8 cellular contexts compared by ENCODE assay signal in the genomic region with DNA sequence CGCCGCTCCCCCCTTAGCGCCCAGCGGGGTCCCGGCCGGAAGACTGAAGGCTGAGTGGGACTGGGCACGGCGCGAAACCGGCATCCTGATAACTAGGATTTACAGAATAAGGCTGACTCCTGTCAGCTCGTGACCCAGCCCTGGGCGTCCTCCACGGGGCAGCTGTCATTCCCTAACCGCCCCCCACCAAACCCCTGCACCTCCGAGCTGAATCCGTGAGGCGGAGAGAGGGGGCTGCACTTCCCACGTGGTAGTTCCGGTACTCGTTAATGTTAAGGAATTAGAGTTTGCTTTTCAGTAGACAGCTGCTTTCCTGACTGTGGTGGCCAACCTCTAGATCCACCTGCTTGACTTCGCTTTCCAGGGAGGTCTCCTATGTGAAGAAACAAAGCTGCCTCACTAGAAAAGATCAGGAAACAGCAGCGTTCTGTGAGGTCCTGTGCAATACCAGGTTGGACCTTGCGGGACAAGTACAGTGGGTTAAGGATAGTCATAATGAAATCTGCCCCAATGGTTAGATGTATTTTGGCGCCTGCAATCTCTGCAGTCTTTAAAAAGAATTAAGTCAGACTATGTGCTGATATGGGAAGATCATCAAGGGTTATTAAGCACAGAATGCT. TPM values are rescaled to one million over a fixed set of nuclear protein-coding genes. Genes with fewer than 3 reads are reported as not detected.
DNase-seq lines count a peak whose midpoint lies in the region; ATAC-seq and TF ChIP-seq lines count a peak whose summit lies in the region.

No MANE protein-coding gene starts in this region.

- peak overlapping the region; percentile 94 for H3K27ac Mint-ChIP-seq in CD8-positive, alpha-beta T cell
- peak overlapping the region; percentile 84 for H3K27ac Mint-ChIP-seq in mesothelial cell of epicardium

- no peaks in the 10 kb centered on the region for H3K27me3 ChIP-seq in CD8-positive, alpha-beta T cell (ENCODE audit: insufficient read depth, low read length)
- H3K27me3 ChIP-seq in dorsolateral prefrontal cortex = no peaks in the 10 kb centered on the region

- H3K4me3 ChIP-seq in CD8-positive, alpha-beta T cell (ENCODE audit: low read depth, low read length) = peak overlapping the region; percentile 83
- H3K4me3 ChIP-seq in dorsolateral prefrontal cortex = peak overlapping the region; percentile 67 to 100 (median 94)

- H3K4me1 Mint-ChIP-seq in CD8-positive, alpha-beta T cell (ENCODE audit: low read depth) = peaks cover 29% of the 10 kb centered on the region
- peaks cover 15% of the 10 kb centered on the region for H3K4me1 Mint-ChIP-seq in mesothelial cell of epicardium

- no peak for DNase-seq in CD8-positive, alpha-beta T cell
- DNase-seq in OCI-M1 (lab: John Stamatoyannopoulos, UW) = peak; percentile 67
- DNase-seq in dorsolateral prefrontal cortex = peak in 1 of 10 donors; percentile 62
- no peak for DNase-seq in mesothelial cell of epicardium (ENCODE audit: low spot score in 2 of 2, unreplicated experiment in 2 of 2)
- DNase-seq in T-helper 9 cell = no peak
- DNase-seq in NCI-H1436 treated with DMSO at 0.1 percent for 48 hours (lab: John Stamatoyannopoulos, UW) = no peak

- peaks cover 8% of the 10 kb centered on the region for H3K36me3 Mint-ChIP-seq in CD8-positive, alpha-beta T cell
- H3K36me3 Mint-ChIP-seq in mesothelial cell of epicardium = peaks cover 2% of the 10 kb centered on the region

- no peak overlapping the region for H3K4me3 Mint-ChIP-seq in CD8-positive, alpha-beta T cell
- no peak overlapping the region for H3K4me3 Mint-ChIP-seq in mesothelial cell of epicardium

- peak overlapping the region; percentile 84 for H3K27ac ChIP-seq in CD8-positive, alpha-beta T cell (ENCODE audit: low read depth, low read length)
- H3K27ac ChIP-seq in dorsolateral prefrontal cortex = peak overlapping the region; percentile 95 to 100 (median 99)

- H3K9me3 ChIP-seq in CD8-positive, alpha-beta T cell (ENCODE audit: low read length) = no peaks in the 10 kb centered on the region

- POLR2A ChIA-PET in CD8-positive, alpha-beta T cell (lab: Charles Lee) = interaction anchor here (1.3 to 3.8 kb wide), 20 partner anchors 9 to 594 kb away, joined by 3 to 67 read pairs (median 11); partner anchors contain the start of genes ACOX1, EXOC7, GALK1 and GGA3

- no peaks in the 10 kb centered on the region for H3K27me3 Mint-ChIP-seq in CD8-positive, alpha-beta T cell (ENCODE audit: low read depth)
- H3K27me3 Mint-ChIP-seq in mesothelial cell of epicardium (ENCODE audit: low read depth) = no peaks in the 10 kb centered on the region

- CTCF ChIA-PET in CD8-positive, alpha-beta T cell (lab: Charles Lee) = interaction anchor here (0.5 to 4.1 kb wide), 20 partner anchors 9 to 832 kb away, joined by 3 to 39 read pairs (median 5); partner anchors contain the start of genes SPHK1, TRIM65, UNC13D and UNK

- peaks cover 19% of the 10 kb centered on the region for H3K4me1 ChIP-seq in CD8-positive, alpha-beta T cell (ENCODE audit: insufficient read depth, low read length)

- peaks cover 4% of the 10 kb centered on the region for H3K36me3 ChIP-seq in CD8-positive, alpha-beta T cell (ENCODE audit: insufficient read depth, low read length)

- no peak for ATAC-seq in CD8-positive, alpha-beta T cell
- ATAC-seq in GM21528 (IDR thresholded peaks at IDR 0.05; ENCODE audit: low FRiP score, unreplicated experiment) (peak; percentile 5), HG03095 (IDR thresholded peaks at IDR 0.05; ENCODE audit: unreplicated experiment) (no peak)

- intact Hi-C loops in CD8-positive, alpha-beta T cell (cut with DNase I, micrococcal nuclease) = loop anchor here (1.0 to 5.0 kb wide), 3 partner anchors 48 to 189 kb away; partner anchors contain the start of genes MRPL38 (in 1 of the 2), RECQL5 (in 1 of the 2) and SAP30BP (in 1 of the 2)
- intact Hi-C loops in dorsolateral prefrontal cortex (cut with DNase I) = no loop called here

- no peaks in the 10 kb centered on the region for H3K9me3 Mint-ChIP-seq in CD8-positive, alpha-beta T cell
- H3K9me3 Mint-ChIP-seq in mesothelial cell of epicardium = no peaks in the 10 kb centered on the region

- peak; percentile 27 for TF ChIP-seq CTCF in CD8-positive, alpha-beta T cell (IDR thresholded peaks at IDR 0.05)
- peak in 8 of 56 donors; percentile 1 to 58 (median 24) for TF ChIP-seq CTCF in dorsolateral prefrontal cortex (IDR thresholded peaks at IDR 0.05 in 54 of 56, conservative IDR thresholded peaks at IDR 0.05 in 2 of 56; ENCODE audit: low read depth in 1 of 56, partially characterized antibody in 56 of 56)
- no peak for TF ChIP-seq CTCF in mesothelial cell of epicardium (IDR thresholded peaks at IDR 0.05; ENCODE audit: unreplicated experiment)

RNA-seq across cellular contexts. Expression of gene WBP2, which starts 1.0 kb away (rescaled TPM):
- total RNA-seq in CD8-positive, alpha-beta T cell = 10 to 100 TPM; 69.1 to 80.2 TPM
- total RNA-seq in dorsolateral prefrontal cortex = 100 to 1,000 TPM; 311 to 523 (median 421) TPM
- total RNA-seq in mesothelial cell of epicardium = 42.3 to 46.0 TPM (median 45.8 TPM) in 3 replicates

RNA-seq across cellular contexts. Expression of gene UNC13D, which starts 12.0 kb away (rescaled TPM):
- 100 to 1,000 TPM; 123 to 124 TPM for total RNA-seq in CD8-positive, alpha-beta T cell
- total RNA-seq in dorsolateral prefrontal cortex (10 to 100 TPM in 85 of 120 experiments, 1 to 10 TPM in 35; 3.9 to 40.2 (median 13.0) TPM), mesothelial cell of epicardium (6.0 to 7.7 TPM (median 6.8 TPM) in 3 replicates)

RNA-seq across cellular contexts. Expression of gene TRIM47, which starts 22.2 kb away (rescaled TPM):
- 1 to 10 TPM; 1.6 to 1.7 TPM for total RNA-seq in CD8-positive, alpha-beta T cell
- 100 to 1,000 TPM in 3 of 120 experiments, 10 to 100 TPM in 117; 19.7 to 109 (median 43.9) TPM for total RNA-seq in dorsolateral prefrontal cortex
- 2.8 to 3.1 TPM (median 2.9 TPM) in 3 replicates for total RNA-seq in mesothelial cell of epicardium

RNA-seq across cellular contexts. Expression of gene TRIM65, which starts 40.6 kb away (rescaled TPM):
- 10 to 100 TPM; 13.6 to 15.1 TPM for total RNA-seq in CD8-positive, alpha-beta T cell
- total RNA-seq in dorsolateral prefrontal cortex (10 to 100 TPM; 11.9 to 37.4 (median 20.2) TPM), mesothelial cell of epicardium (21.2 to 21.9 TPM (median 21.4 TPM) in 3 replicates)

RNA-seq across cellular contexts. Expression of gene MRPL38, which starts 48.5 kb away (rescaled TPM):
- total RNA-seq in CD8-positive, alpha-beta T cell = 100 to 1,000 TPM; 171 to 181 TPM
- 100 to 1,000 TPM in 56 of 120 experiments, 10 to 100 TPM in 64; 65.1 to 138 (median 98.8) TPM for total RNA-seq in dorsolateral prefrontal cortex
- 77.8 to 91.1 TPM (median 82.2 TPM) in 3 replicates for total RNA-seq in mesothelial cell of epicardium

Comparison
In these comparisons a context has a peak if more than half of its experiments do, and no peak if none do; other contexts are left out.
1. intact Hi-C loops: an anchor here in CD8-positive, alpha-beta T cell (1.0 to 5.0 kb wide); none called in dorsolateral prefrontal cortex.